ENCODE assay signal across 8 cellular contexts in genomic region chr14:105475916-105476845, GRCh38. TPM values are rescaled to one million over a fixed set of nuclear protein-coding genes. Genes with fewer than 3 reads are reported as not detected.
A peak's percentile ranks its signal among the peaks of the same experiment; 100 is the strongest.
DNase-seq lines count a peak whose midpoint lies in the region; ATAC-seq and TF ChIP-seq lines count a peak whose summit lies in the region.

No MANE protein-coding gene starts in this region.

- H3K27me3 ChIP-seq in HUES48 (ENCODE audit: control insufficient read depth, insufficient read depth, low read length) = peaks cover 64% of the 10 kb centered on the region
- peaks cover 65% of the 10 kb centered on the region for H3K27me3 ChIP-seq in iPS-18a (ENCODE audit: control insufficient read depth, insufficient read depth, low read length)
- peaks cover 3 to 67% (median 9%) of the 10 kb centered on the region in 3 donors for H3K27me3 ChIP-seq in sigmoid colon

- H3K4me1 ChIP-seq in HUES48 (ENCODE audit: control insufficient read depth, insufficient read depth, low read length) (peaks cover 15% of the 10 kb centered on the region), iPS-18a (ENCODE audit: control insufficient read depth, low read depth, low read length) (peaks cover 10% of the 10 kb centered on the region), sigmoid colon (peaks cover 0 to 71% (median 68%) of the 10 kb centered on the region in 4 donors)

- TF ChIP-seq CTCF in sigmoid colon (IDR thresholded peaks at IDR 0.05) = no peak

- no peak overlapping the region for H3K9ac ChIP-seq in HUES48 (ENCODE audit: low read depth, low read length)
- H3K9ac ChIP-seq in iPS-18a (ENCODE audit: low read length) = no peak overlapping the region

- no peak overlapping the region for H3K27ac ChIP-seq in HUES48 (ENCODE audit: low read depth, low read length)
- no peak overlapping the region for H3K27ac ChIP-seq in iPS-18a (ENCODE audit: low read length)
- H3K27ac ChIP-seq in sigmoid colon = peak overlapping the region; percentile 77 to 92 (median 82)

- no peaks in the 10 kb centered on the region for H3K36me3 ChIP-seq in HUES48 (ENCODE audit: control insufficient read depth, insufficient read depth, low read length)
- H3K36me3 ChIP-seq in iPS-18a (ENCODE audit: control insufficient read depth, low read depth, low read length) = no peaks in the 10 kb centered on the region
- H3K36me3 ChIP-seq in sigmoid colon = peaks cover 0 to 4% (median 0%) of the 10 kb centered on the region in 4 donors

- no peaks in the 10 kb centered on the region for H3K9me3 ChIP-seq in HUES48 (ENCODE audit: control insufficient read depth, insufficient read depth, low read length)
- no peaks in the 10 kb centered on the region for H3K9me3 ChIP-seq in iPS-18a (ENCODE audit: control insufficient read depth, low read depth, low read length)
- no peaks in the 10 kb centered on the region for H3K9me3 ChIP-seq in sigmoid colon

- DNase-seq in anterior cingulate cortex (lab: John Stamatoyannopoulos, UW) (peak in 57 of 58 donors; percentile 55 to 91 (median 84)), sigmoid colon (no peak), cerebellum (ENCODE audit: low spot score) (no peak), NOMO-1 treated with DMSO at 0.1 percent for 48 hours (lab: John Stamatoyannopoulos, UW; ENCODE audit: unreplicated experiment) (no peak)

- ATAC-seq in HG03139 (IDR thresholded peaks at IDR 0.05; ENCODE audit: unreplicated experiment) (no peak), GM21825 (IDR thresholded peaks at IDR 0.05; ENCODE audit: unreplicated experiment) (no peak)

- no peak for TF ChIP-seq EP300 in sigmoid colon (IDR thresholded peaks at IDR 0.05)

- peak in 1 of 2 donors; percentile 29 for TF ChIP-seq POLR2A in sigmoid colon (IDR thresholded peaks at IDR 0.05)

- intact Hi-C loops in sigmoid colon (cut with DNase I) = loop anchor here (10.0 kb wide), 1 partner anchor 49 kb away; the partner anchor contains the start of gene TMEM121

- 19 to 36% methylated on average over 30 of the region's 30 CpGs for WGBS in sigmoid colon, 2 donors

- H3K4me3 ChIP-seq in HUES48 (ENCODE audit: low read depth, low read length) (peak overlapping the region; percentile 64; the same call in 1 of the 2 replicates), iPS-18a (ENCODE audit: low read length) (peak overlapping the region; percentile 45), sigmoid colon (peak overlapping the region; percentile 34 to 96 (median 64))

RNA-seq across cellular contexts. Expression of gene CRIP2, which starts 1.6 kb away (rescaled TPM):
- 10 to 100 TPM; 49.8 to 79.5 (median 57.1) TPM for total RNA-seq in sigmoid colon
- polyA plus RNA-seq in sigmoid colon = 10 to 100 TPM; 13.6 to 50.0 (median 34.2) TPM
- total RNA-seq in cerebellum = 49.7 TPM

RNA-seq across cellular contexts. Expression of gene CRIP1, which starts 10.5 kb away (rescaled TPM):
- total RNA-seq in sigmoid colon = 10 to 100 TPM in 3 of 4 donors, 1 to 10 TPM in 1; 4.9 to 24.3 (median 15.4) TPM
- 100 to 1,000 TPM; 168 to 403 (median 199) TPM for polyA plus RNA-seq in sigmoid colon
- 0.73 TPM for total RNA-seq in cerebellum

RNA-seq across cellular contexts. Expression of gene TEDC1, which starts 14.9 kb away (rescaled TPM):
- 1 to 10 TPM in 2 of 4 donors, under 1 TPM in 2; 0.16 to 5.2 (median 1.0) TPM for total RNA-seq in sigmoid colon
- 10 to 100 TPM; 17.8 to 36.0 (median 19.2) TPM for polyA plus RNA-seq in sigmoid colon
- 6.8 TPM for total RNA-seq in cerebellum

RNA-seq across cellular contexts. Expression of gene TMEM121, which starts 50.2 kb away (rescaled TPM):
- total RNA-seq in sigmoid colon (1 to 10 TPM; 3.0 to 8.0 (median 6.2) TPM), cerebellum (12.5 TPM)
- 1 to 10 TPM in 1 of 3 donors, not detected in 2; 2.3 TPM for polyA plus RNA-seq in sigmoid colon

RNA-seq across cellular contexts. Expression of gene MTA1, which starts 56.6 kb away (rescaled TPM):
- total RNA-seq in sigmoid colon = 10 to 100 TPM; 25.7 to 92.8 (median 46.1) TPM
- polyA plus RNA-seq in sigmoid colon = 10 to 100 TPM; 14.3 to 70.7 (median 18.6) TPM
- total RNA-seq in cerebellum = 58.1 TPM

Comparison
In these comparisons a context has a peak if more than half of its experiments do, and no peak if none do; other contexts are left out.
1. H3K27ac ChIP-seq: peak in sigmoid colon (4 of 4); none in HUES48 (single experiment) and iPS-18a (single experiment).
2. DNase-seq: peak in anterior cingulate cortex (57 of 58); none in sigmoid colon (single experiment), cerebellum (single experiment) and NOMO-1 treated with DMSO at 0.1 percent for 48 hours (single experiment).
3. Peak in every context shown above with its lines, with median percentiles within 50 percentile points of each other: H3K4me3 ChIP-seq.